ENCODE assay signal across 16 cellular contexts in genomic region chr1:6801199-6801598, GRCh38. TPM values are rescaled to one million over a fixed set of nuclear protein-coding genes. Genes with fewer than 3 reads are reported as not detected.
DNase-seq lines count a peak whose midpoint lies in the region; ATAC-seq and TF ChIP-seq lines count a peak whose summit lies in the region.
"Had no signal": no experiment of that assay in that cellular context is flagged by ENCODE, and none has a peak within 500 bp of the region (broad histone marks: within the 10 kb centered on the region; RNA-seq: fewer than 3 reads in every experiment).

No MANE protein-coding gene starts in this region.

- POLR2A ChIA-PET in CD4-positive, alpha-beta T cell (lab: Charles Lee), result interaction anchor here (1.5 kb wide), 1 partner anchor 16 kb away, joined by 5 read pairs; the partner anchor contains the start of gene CAMTA1

- ATAC-seq in upper lobe of left lung (ENCODE audit: low FRiP score in 2 of 2), result no peak
- no peak for ATAC-seq in CD4-positive, alpha-beta T cell (ENCODE audit: poor library complexity)

- H3K4me2 ChIP-seq in mesenchymal stem cell (ENCODE audit: low read length, poor library complexity, severe bottlenecking), result no peak overlapping the region

- no peak for TF ChIP-seq POLR2A in esophagus squamous epithelium (IDR thresholded peaks at IDR 0.05)
- no peak for TF ChIP-seq POLR2A in upper lobe of left lung (IDR thresholded peaks at IDR 0.05)
- TF ChIP-seq POLR2A in tibial nerve (IDR thresholded peaks at IDR 0.05), result no peak

- no peak overlapping the region for H2BK5ac ChIP-seq in mesenchymal stem cell (ENCODE audit: low read depth, low read length, poor library complexity, severe bottlenecking)

- TF ChIP-seq EP300 in upper lobe of left lung (IDR thresholded peaks at IDR 0.05), result no peak
- no peak for TF ChIP-seq EP300 in tibial nerve (IDR thresholded peaks at IDR 0.05)

- H3K9me3 ChIP-seq in SJSA1 (replicated peaks), result no peaks in the 10 kb centered on the region
- no peaks in the 10 kb centered on the region for H3K9me3 ChIP-seq in esophagus squamous epithelium
- H3K9me3 ChIP-seq in mesenchymal stem cell (ENCODE audit: control insufficient read depth, low read length), result no peaks in the 10 kb centered on the region
- H3K9me3 ChIP-seq in upper lobe of left lung, result no peaks in the 10 kb centered on the region
- no peaks in the 10 kb centered on the region for H3K9me3 ChIP-seq in tibial nerve
- H3K9me3 ChIP-seq in CD4-positive, alpha-beta T cell (ENCODE audit: control insufficient read depth, low read length), result no peaks in the 10 kb centered on the region
- H3K9me3 ChIP-seq: mucosa of descending colon had no signal

- H3K27ac ChIP-seq in SJSA1 (peak overlapping the region; percentile 21; the same call in 1 of the 2 replicates), esophagus squamous epithelium (peak overlapping the region; percentile 1 to 75 (median 42)), mesenchymal stem cell (ENCODE audit: low read length, poor library complexity, severe bottlenecking) (no peak overlapping the region), upper lobe of left lung (peak overlapping the region; percentile 3 to 58 (median 20)), tibial nerve (peak overlapping the region in 1 of 4 donors; percentile 4)
- H3K27ac ChIP-seq in CD4-positive, alpha-beta T cell (ENCODE audit: low read depth, low read length), result no peak overlapping the region

- 68 to 73% methylated on average over 2 of the region's 2 CpGs for WGBS in esophagus squamous epithelium, 2 donors
- WGBS in mesenchymal stem cell, result no CpG with 5 or more reads among the region's 2 CpGs
- WGBS in upper lobe of left lung, 2 donors, result 78 to 92% methylated on average over 2 of the region's 2 CpGs
- 90 to 93% methylated on average over 2 of the region's 2 CpGs for WGBS in tibial nerve, 2 donors

- peaks cover 2% of the 10 kb centered on the region for H3K36me3 Mint-ChIP-seq in progenitor cell of endocrine pancreas (ENCODE audit: insufficient read depth)
- H3K36me3 Mint-ChIP-seq in CD4-positive, alpha-beta T cell (ENCODE audit: low read depth), result no peaks in the 10 kb centered on the region
- H3K36me3 Mint-ChIP-seq: immature natural killer cell had no signal

- CTCF ChIA-PET in CD4-positive, alpha-beta T cell (lab: Charles Lee), result no interaction called here

- H2AK5ac ChIP-seq in mesenchymal stem cell (ENCODE audit: low read length, severe bottlenecking), result no peak overlapping the region

- peak overlapping the region; percentile 62 to 94 for H3K18ac ChIP-seq in mesenchymal stem cell (ENCODE audit: low read depth in 1 of 2, low read length in 2 of 2)

- H2BK12ac ChIP-seq in mesenchymal stem cell (ENCODE audit: low read length in 2 of 2), result no peak overlapping the region

- H2BK15ac ChIP-seq in mesenchymal stem cell (ENCODE audit: low read depth, poor library complexity, severe bottlenecking), result no peak overlapping the region

- H3K79me1 ChIP-seq in mesenchymal stem cell (replicated peaks; ENCODE audit: low read length, poor library complexity, severe bottlenecking), result peaks cover 2% of the 10 kb centered on the region

- H3K4me1 Mint-ChIP-seq in progenitor cell of endocrine pancreas (ENCODE audit: low read depth), result peaks cover 15% of the 10 kb centered on the region
- peaks cover 42% of the 10 kb centered on the region for H3K4me1 Mint-ChIP-seq in CD4-positive, alpha-beta T cell (ENCODE audit: low read depth)

- H3K23ac ChIP-seq in mesenchymal stem cell (ENCODE audit: low read length in 2 of 2), result no peak overlapping the region

- intact Hi-C loops in esophagus squamous epithelium (cut with DNase I), result no loop called here
- intact Hi-C loops in CD4-positive, alpha-beta T cell (cut with DNase I, micrococcal nuclease), result no loop called here

- no peak overlapping the region for H3K4me3 ChIP-seq in SJSA1
- H3K4me3 ChIP-seq in esophagus squamous epithelium, result peak overlapping the region in 1 of 4 donors; percentile 29
- H3K4me3 ChIP-seq in mesenchymal stem cell (ENCODE audit: insufficient read depth in 1 of 2, low read depth in 1 of 2, low read length in 2 of 2), result no peak overlapping the region
- H3K4me3 ChIP-seq in upper lobe of left lung, result no peak overlapping the region
- no peak overlapping the region for H3K4me3 ChIP-seq in tibial nerve
- H3K4me3 ChIP-seq: mucosa of descending colon had no signal

- peak overlapping the region in 1 of 2 experiments; percentile 92 for H3K4ac ChIP-seq in mesenchymal stem cell (ENCODE audit: low read depth in 1 of 2, low read length in 2 of 2)

- no peak overlapping the region for H3K4me3 Mint-ChIP-seq in progenitor cell of endocrine pancreas (ENCODE audit: low read depth)
- no peak overlapping the region for H3K4me3 Mint-ChIP-seq in CD4-positive, alpha-beta T cell
- H3K4me3 Mint-ChIP-seq: H9, immature natural killer cell had no signal

- H3K14ac ChIP-seq in mesenchymal stem cell (ENCODE audit: low read length in 2 of 2), result peak overlapping the region in 1 of 2 experiments; percentile 36

- H3K27me3 Mint-ChIP-seq in progenitor cell of endocrine pancreas, result no peaks in the 10 kb centered on the region
- H3K27me3 Mint-ChIP-seq in CD4-positive, alpha-beta T cell, result no peaks in the 10 kb centered on the region

- no peak overlapping the region for H2AFZ ChIP-seq in mesenchymal stem cell (ENCODE audit: low read depth, low read length)

- TF ChIP-seq CTCF in esophagus squamous epithelium (IDR thresholded peaks at IDR 0.05) (no peak), upper lobe of left lung (IDR thresholded peaks at IDR 0.05) (no peak), tibial nerve (IDR thresholded peaks at IDR 0.05) (no peak), progenitor cell of endocrine pancreas (IDR thresholded peaks at IDR 0.05; ENCODE audit: unreplicated experiment) (no peak)
- TF ChIP-seq CTCF in CD4-positive, alpha-beta T cell (IDR thresholded peaks at IDR 0.05), result no peak

- DNase-seq in SJSA1 (ENCODE audit: low read depth in 1 of 2, low spot score in 2 of 2) (no peak), esophagus squamous epithelium (lab: John Stamatoyannopoulos, UW) (no peak), mesenchymal stem cell (no peak), upper lobe of left lung (no peak), tibial nerve (ENCODE audit: low spot score in 2 of 2) (no peak), progenitor cell of endocrine pancreas (ENCODE audit: low spot score, unreplicated experiment) (no peak), NCI-H526 (lab: John Stamatoyannopoulos, UW) (no peak)
- no peak for DNase-seq in CD4-positive, alpha-beta T cell
- DNase-seq: activated CD4-positive, alpha-beta T cell treated with anti-CD3 and anti-CD28 coated beads for 4 hours; activated naive CD4-positive, alpha-beta T cell treated with anti-CD3 and anti-CD28 coated beads, Interleukin-2, amount 50 U/mL, for 16 hours; C1 segment of cervical spinal cord; H9; immature natural killer cell; mucosa of descending colon; SIG-M5; T1000 had no signal

- H4K8ac ChIP-seq in mesenchymal stem cell (ENCODE audit: low read length), result peak overlapping the region; percentile 13

- peak overlapping the region; percentile 79 for H2BK120ac ChIP-seq in mesenchymal stem cell (ENCODE audit: low read depth, low read length)

- H3K4me1 ChIP-seq in SJSA1 (replicated peaks) (peaks cover 36% of the 10 kb centered on the region), esophagus squamous epithelium (peaks cover 0 to 60% (median 23%) of the 10 kb centered on the region in 3 donors), mesenchymal stem cell (ENCODE audit: control insufficient read depth, insufficient read depth, low read depth, low read length) (no peaks in the 10 kb centered on the region), upper lobe of left lung (peaks cover 18 to 34% (median 25%) of the 10 kb centered on the region in 4 donors), tibial nerve (peaks cover 0 to 50% (median 0%) of the 10 kb centered on the region in 4 donors)

- no peak overlapping the region for H3K27ac Mint-ChIP-seq in progenitor cell of endocrine pancreas
- H3K27ac Mint-ChIP-seq in CD4-positive, alpha-beta T cell, result no peak overlapping the region
- H3K27ac Mint-ChIP-seq: immature natural killer cell had no signal

- H3K9ac ChIP-seq in mesenchymal stem cell (ENCODE audit: low read length), result peak overlapping the region; percentile 74

- H3K36me3 ChIP-seq in SJSA1 (no peaks in the 10 kb centered on the region), esophagus squamous epithelium (peaks cover 0 to 9% (median 0%) of the 10 kb centered on the region in 3 donors), mesenchymal stem cell (ENCODE audit: control insufficient read depth in 1 of 2, insufficient read depth in 2 of 2, low read depth in 1 of 2, low read length in 2 of 2) (no peaks in the 10 kb centered on the region), upper lobe of left lung (no peaks in the 10 kb centered on the region), tibial nerve (no peaks in the 10 kb centered on the region)

- H3K27me3 ChIP-seq in SJSA1 (replicated peaks) (no peaks in the 10 kb centered on the region), esophagus squamous epithelium (no peaks in the 10 kb centered on the region), mesenchymal stem cell (ENCODE audit: control insufficient read depth in 1 of 2, insufficient read depth in 1 of 2, low read length in 2 of 2) (no peaks in the 10 kb centered on the region), upper lobe of left lung (no peaks in the 10 kb centered on the region), tibial nerve (no peaks in the 10 kb centered on the region)
- no peaks in the 10 kb centered on the region for H3K27me3 ChIP-seq in CD4-positive, alpha-beta T cell (ENCODE audit: control insufficient read depth, insufficient read depth, low read length)

- no peak overlapping the region for H4K91ac ChIP-seq in mesenchymal stem cell (ENCODE audit: low read length)

- no peaks in the 10 kb centered on the region for H3K9me3 Mint-ChIP-seq in progenitor cell of endocrine pancreas (ENCODE audit: low read depth)
- H3K9me3 Mint-ChIP-seq in CD4-positive, alpha-beta T cell, result no peaks in the 10 kb centered on the region
- H3K9me3 Mint-ChIP-seq: H9, immature natural killer cell had no signal

RNA-seq across cellular contexts. Expression of gene CAMTA1, which starts 15.9 kb away (rescaled TPM):
- 136 and 171 TPM in 2 replicates for total RNA-seq in SJSA1 (2014; rRNA removed; shearing (Covaris generic))
- 10 to 100 TPM; 31.3 to 77.4 (median 45.9) TPM for total RNA-seq in esophagus squamous epithelium
- polyA plus RNA-seq in mesenchymal stem cell (2013, experiment 1 of 2), result 177 TPM
- polyA plus RNA-seq in mesenchymal stem cell (2013, experiment 2 of 2), result 183 TPM
- total RNA-seq in upper lobe of left lung, result 10 to 100 TPM; 38.8 to 74.0 (median 46.1) TPM
- 100 to 1,000 TPM in 2 of 4 donors, 10 to 100 TPM in 2; 41.8 to 104 (median 87.2) TPM for total RNA-seq in tibial nerve
- total RNA-seq in progenitor cell of endocrine pancreas, result 89.1 and 99.0 TPM in 2 replicates
- 10 to 100 TPM; 38.6 to 39.3 TPM for total RNA-seq in CD4-positive, alpha-beta T cell

Comparison
In these comparisons a context has a peak if more than half of its experiments do, and no peak if none do; other contexts are left out.
1. H3K27ac ChIP-seq: peak in SJSA1 (single experiment), esophagus squamous epithelium (4 of 4) and upper lobe of left lung (4 of 4); none in mesenchymal stem cell (single experiment) and CD4-positive, alpha-beta T cell (single experiment).